39 cellular contexts compared by ENCODE assay signal in the genomic region with DNA sequence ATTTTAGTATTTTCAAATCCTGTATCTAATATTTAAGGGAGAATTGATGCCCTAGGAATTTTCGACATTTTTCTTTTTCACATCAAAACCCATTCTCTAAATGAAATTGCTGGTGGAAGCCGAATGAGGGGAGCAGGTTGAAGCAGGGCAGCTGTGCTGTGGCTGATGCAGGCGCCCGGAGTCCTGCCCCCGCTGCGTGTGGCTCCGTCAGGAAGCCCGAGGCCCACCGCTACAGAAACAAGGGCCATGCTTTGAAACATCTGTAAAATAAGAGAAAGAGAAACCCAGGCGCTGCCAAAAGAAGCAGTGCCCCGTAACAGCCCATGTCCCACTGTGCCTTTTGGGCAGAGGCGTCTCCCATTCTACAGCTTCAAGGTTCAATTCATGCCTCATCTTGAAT.
"Had no signal": no experiment of that assay in that cellular context is flagged by ENCODE, and none has a peak within 500 bp of the region (broad histone marks: within the 10 kb centered on the region; RNA-seq: fewer than 3 reads in every experiment).

No MANE protein-coding gene starts in this region.

- H3K27me3 ChIP-seq: ascending aorta, cardiac muscle cell had no signal

- H3K4me3 ChIP-seq: ascending aorta, cardiac muscle cell had no signal

- H3K36me3 ChIP-seq: ascending aorta, cardiac muscle cell had no signal

- H3K27me3 Mint-ChIP-seq: brain; central memory CD8-positive, alpha-beta T cell had no signal

- H3K27ac Mint-ChIP-seq: activated CD4-positive, alpha-beta memory T cell treated with anti-CD3 and anti-CD28 coated beads, Interleukin-2, amount 10 ng/mL, durations not matched to agents 7 days and 5 days; activated CD4-positive, alpha-beta T cell treated with anti-CD3 and anti-CD28 coated beads for 36 hours; activated CD4-positive, alpha-beta T cell treated with anti-CD3 and anti-CD28 coated beads, Interleukin-2, amount 10 ng/mL, durations not matched to agents 7 days and 5 days; activated CD8-positive, alpha-beta memory T cell treated with anti-CD3 and anti-CD28 coated beads, Interleukin-2, amount 10 ng/mL, durations not matched to agents 7 days and 5 days; activated CD8-positive, alpha-beta T cell treated with anti-CD3 and anti-CD28 coated beads, Interleukin-2, amount 10 ng/mL, durations not matched to agents 7 days and 5 days; activated naive CD4-positive, alpha-beta T cell treated with anti-CD3 and anti-CD28 coated beads, Interleukin-2, amount 10 ng/mL, durations not matched to agents 7 days and 5 days; activated naive CD4-positive, alpha-beta T cell treated with anti-CD3 and anti-CD28 coated beads, Interleukin-2, amount 50 U/mL, for 24 hours; activated naive CD8-positive, alpha-beta T cell; activated naive CD8-positive, alpha-beta T cell treated with anti-CD3 and anti-CD28 coated beads, Interleukin-2, amount 10 ng/mL, durations not matched to agents 7 days and 5 days; activated naive CD8-positive, alpha-beta T cell treated with anti-CD3 and anti-CD28 coated beads, Interleukin-2, amount 50 U/mL, for 24 hours; activated T-cell treated with anti-CD3 and anti-CD28 coated beads, Interleukin-2, amount 50 U/mL, for 24 hours; activated T-helper 2 cell treated with anti-CD3 and anti-CD28 coated beads, Interferon-gamma antibody, Interleukin-2, Interleukin-4, amounts not matched to agents 10 μg/mL and 5 μg/mL and 100 μg/mL, durations not matched to agents 14 hours and 24 hours and 36 hours; brain; T-helper 1 cell treated with Interleukin-12 subunit alpha and Interleukin-12 subunit beta and Interleukin-4 antibody, amounts not matched to agents 30 μg/mL and 1 μg/mL, for 36 hours; T-helper 2 cell treated with Interferon-gamma antibody and Interleukin-4, amounts not matched to agents 5 μg/mL and 100 μg/mL, for 36 hours had no signal

- ATAC-seq: activated CD4-positive, alpha-beta T cell treated with anti-CD3 and anti-CD28 coated beads for 36 hours; activated CD4-positive, CD25-positive, alpha-beta regulatory T cell treated with anti-CD3 and anti-CD28 coated beads, Interleukin-2, amount 50 U/mL, for 24 hours; activated CD8-positive, alpha-beta memory T cell treated with anti-CD3 and anti-CD28 coated beads, Interleukin-2, amount 10 ng/mL, durations not matched to agents 7 days and 5 days; activated CD8-positive, alpha-beta T cell treated with anti-CD3 and anti-CD28 coated beads, Interleukin-2, amount 10 ng/mL, durations not matched to agents 7 days and 5 days; activated naive CD8-positive, alpha-beta T cell treated with anti-CD3 and anti-CD28 coated beads, Interleukin-2, amount 50 U/mL, for 24 hours had no signal

- DNase-seq: activated CD4-positive, alpha-beta memory T cell treated with anti-CD3 and anti-CD28 coated beads, Interleukin-2, amount 10 ng/mL, durations not matched to agents 7 days and 5 days; activated CD4-positive, alpha-beta T cell treated with anti-CD3 and anti-CD28 coated beads for 1 hour; activated CD4-positive, alpha-beta T cell treated with anti-CD3 and anti-CD28 coated beads for 36 hours; activated CD4-positive, alpha-beta T cell treated with anti-CD3 and anti-CD28 coated beads for 48 hours; activated CD4-positive, alpha-beta T cell treated with anti-CD3 and anti-CD28 coated beads, Interleukin-2, amount 10 ng/mL, durations not matched to agents 7 days and 5 days; activated CD4-positive, alpha-beta T cell treated with anti-CD3 and anti-CD28 coated beads, Interleukin-2, amount 50 U/mL, for 48 hours; activated CD4-positive, CD25-positive, alpha-beta regulatory T cell; activated CD8-positive, alpha-beta memory T cell treated with anti-CD3 and anti-CD28 coated beads for 24 hours; activated CD8-positive, alpha-beta memory T cell treated with anti-CD3 and anti-CD28 coated beads, Interleukin-2, amount 10 ng/mL, durations not matched to agents 7 days and 5 days; activated CD8-positive, alpha-beta memory T cell treated with anti-CD3 and anti-CD28 coated beads, Interleukin-2, amount 50 U/mL, for 48 hours; activated CD8-positive, alpha-beta T cell treated with anti-CD3 and anti-CD28 coated beads, Interleukin-2, amount 10 ng/mL, durations not matched to agents 7 days and 5 days; activated effector memory CD4-positive, alpha-beta T cell treated with Interleukin-2 at 50 U/mL for 16 hours; activated gamma-delta T cell; activated naive CD4-positive, alpha-beta T cell treated with anti-CD3 and anti-CD28 coated beads, Interleukin-2, amount 10 ng/mL, durations not matched to agents 7 days and 5 days; activated naive CD4-positive, alpha-beta T cell treated with Interleukin-2 at 50 U/mL for 16 hours; activated naive CD8-positive, alpha-beta T cell treated with anti-CD3 and anti-CD28 coated beads, Interleukin-2, amount 10 ng/mL, durations not matched to agents 7 days and 5 days; activated naive CD8-positive, alpha-beta T cell treated with anti-CD3 and anti-CD28 coated beads, Interleukin-2, amount 50 U/mL, for 24 hours; activated T-cell treated with anti-CD3 and anti-CD28 coated beads, Interleukin-2, amount 50 U/mL, for 24 hours; activated T-cell treated with anti-CD3 and anti-CD28 coated beads, Interleukin-2, amount 50 U/mL, for 48 hours; amygdala; anterior cingulate cortex; caudate nucleus; cerebellar nuclear complex; T-helper 1 cell; T-helper 2 cell; T-helper 9 cell had no signal

- H3K9me3 Mint-ChIP-seq: activated CD4-positive, alpha-beta memory T cell treated with anti-CD3 and anti-CD28 coated beads, Interleukin-2, amount 10 ng/mL, durations not matched to agents 7 days and 5 days; activated CD4-positive, alpha-beta T cell treated with anti-CD3 and anti-CD28 coated beads, Interleukin-2, amount 10 ng/mL, durations not matched to agents 7 days and 5 days; activated naive CD4-positive, alpha-beta T cell treated with anti-CD3 and anti-CD28 coated beads, Interleukin-2, amount 10 ng/mL, durations not matched to agents 7 days and 5 days; activated naive CD4-positive, alpha-beta T cell treated with anti-CD3 and anti-CD28 coated beads, Interleukin-2, amount 50 U/mL, for 24 hours; activated naive CD8-positive, alpha-beta T cell treated with anti-CD3 and anti-CD28 coated beads, Interleukin-2, amount 10 ng/mL, durations not matched to agents 7 days and 5 days; activated naive CD8-positive, alpha-beta T cell treated with anti-CD3 and anti-CD28 coated beads, Interleukin-2, amount 50 U/mL, for 24 hours; activated T-cell treated with anti-CD3 and anti-CD28 coated beads, Interleukin-2, amount 50 U/mL, for 24 hours; activated T-helper 2 cell treated with anti-CD3 and anti-CD28 coated beads, Interferon-gamma antibody, Interleukin-2, Interleukin-4, amounts not matched to agents 10 μg/mL and 5 μg/mL and 100 μg/mL, durations not matched to agents 14 hours and 24 hours and 36 hours; brain; central memory CD8-positive, alpha-beta T cell; T-helper 1 cell treated with Interleukin-12 subunit alpha and Interleukin-12 subunit beta and Interleukin-4 antibody, amounts not matched to agents 30 μg/mL and 1 μg/mL, for 36 hours; T-helper 2 cell treated with Interferon-gamma antibody and Interleukin-4, amounts not matched to agents 5 μg/mL and 100 μg/mL, for 36 hours had no signal

- H3K4me1 Mint-ChIP-seq: brain had no signal

- FAIRE-seq: bronchial epithelial cell, TTC549 had no signal

- H3K4me3 Mint-ChIP-seq: activated CD4-positive, alpha-beta memory T cell treated with anti-CD3 and anti-CD28 coated beads, Interleukin-2, amount 10 ng/mL, durations not matched to agents 7 days and 5 days; activated CD4-positive, alpha-beta T cell treated with anti-CD3 and anti-CD28 coated beads for 36 hours; activated CD4-positive, alpha-beta T cell treated with anti-CD3 and anti-CD28 coated beads, Interleukin-2, amount 10 ng/mL, durations not matched to agents 7 days and 5 days; activated CD8-positive, alpha-beta memory T cell treated with anti-CD3 and anti-CD28 coated beads, Interleukin-2, amount 10 ng/mL, durations not matched to agents 7 days and 5 days; activated CD8-positive, alpha-beta T cell treated with anti-CD3 and anti-CD28 coated beads, Interleukin-2, amount 10 ng/mL, durations not matched to agents 7 days and 5 days; activated naive CD4-positive, alpha-beta T cell treated with anti-CD3 and anti-CD28 coated beads, Interleukin-2, amount 10 ng/mL, durations not matched to agents 7 days and 5 days; activated naive CD4-positive, alpha-beta T cell treated with anti-CD3 and anti-CD28 coated beads, Interleukin-2, amount 50 U/mL, for 24 hours; activated naive CD8-positive, alpha-beta T cell; activated naive CD8-positive, alpha-beta T cell treated with anti-CD3 and anti-CD28 coated beads, Interleukin-2, amount 10 ng/mL, durations not matched to agents 7 days and 5 days; activated naive CD8-positive, alpha-beta T cell treated with anti-CD3 and anti-CD28 coated beads, Interleukin-2, amount 50 U/mL, for 24 hours; activated T-cell treated with anti-CD3 and anti-CD28 coated beads, Interleukin-2, amount 50 U/mL, for 24 hours; brain; central memory CD8-positive, alpha-beta T cell; T-helper 1 cell treated with Interleukin-12 subunit alpha and Interleukin-12 subunit beta and Interleukin-4 antibody, amounts not matched to agents 30 μg/mL and 1 μg/mL, for 36 hours; T-helper 2 cell treated with Interferon-gamma antibody and Interleukin-4, amounts not matched to agents 5 μg/mL and 100 μg/mL, for 36 hours had no signal

- H3K36me3 Mint-ChIP-seq: activated naive CD4-positive, alpha-beta T cell treated with anti-CD3 and anti-CD28 coated beads, Interleukin-2, amount 10 ng/mL, durations not matched to agents 7 days and 5 days; activated naive CD8-positive, alpha-beta T cell; brain had no signal

- H3K9me3 ChIP-seq: ascending aorta had no signal

- H3K27ac ChIP-seq: ascending aorta, cardiac muscle cell, VCaP had no signal
